Comparison of ENCODE assay signal across 8 cellular contexts in the genomic region with DNA sequence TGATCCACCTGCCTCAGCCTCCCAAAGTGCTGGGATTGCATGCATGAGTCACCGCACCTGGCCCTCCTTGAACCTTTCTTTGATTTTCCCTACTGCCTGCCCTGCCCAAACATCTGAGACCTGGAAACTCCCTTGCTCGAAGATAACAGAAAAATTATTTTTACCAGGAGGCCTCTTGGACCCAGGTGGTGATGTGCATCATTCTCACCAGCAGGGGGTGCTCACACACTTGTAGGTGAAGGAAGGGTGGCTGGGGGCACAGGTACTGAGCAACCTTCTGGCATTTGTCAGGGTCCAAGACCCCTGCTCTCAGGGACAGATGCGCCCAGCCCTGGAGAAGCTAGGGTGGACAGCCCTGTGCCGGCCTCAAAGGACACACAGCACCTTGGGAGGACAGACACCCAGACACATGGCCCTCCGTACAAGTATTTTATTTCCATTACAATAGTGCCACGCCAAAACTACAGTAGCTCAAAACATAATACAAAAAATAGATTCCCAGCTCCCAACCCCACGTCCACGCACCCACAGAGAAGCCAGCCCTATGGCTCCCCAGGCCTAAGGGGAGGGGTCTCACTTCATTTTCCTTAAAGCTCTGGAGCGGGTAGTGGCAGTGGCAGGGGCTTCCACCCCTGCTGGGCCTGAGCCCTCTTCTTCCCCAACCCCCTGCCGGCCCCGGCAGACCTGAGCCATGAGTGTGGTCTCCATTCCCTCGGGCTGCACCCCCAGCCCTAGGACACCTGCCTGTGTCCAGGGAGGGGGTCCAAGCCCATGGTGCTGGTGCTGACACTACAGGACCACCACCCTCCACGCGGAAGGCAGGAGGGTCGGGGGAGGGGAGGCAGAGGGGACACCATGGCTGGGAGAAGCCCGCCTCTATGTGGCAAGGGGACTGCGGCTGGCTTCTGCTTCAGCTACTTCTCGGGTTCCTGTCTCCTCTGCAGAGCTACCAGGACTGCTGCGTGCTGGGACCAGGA. TPM values are rescaled to one million over a fixed set of nuclear protein-coding genes. Genes with fewer than 3 reads are reported as not detected.
DNase-seq lines count a peak whose midpoint lies in the region; ATAC-seq and TF ChIP-seq lines count a peak whose summit lies in the region.

No MANE protein-coding gene starts in this region.

- H3K4me3 ChIP-seq in AG10803 (ENCODE audit: low read length), result no peak overlapping the region
- H3K4me3 ChIP-seq in SK-N-SH (ENCODE audit: low read depth in 2 of 2, low read length in 1 of 2), result no peak overlapping the region; a peak in 1 of 4 replicates
- H3K4me3 ChIP-seq in right cardiac atrium (ENCODE audit: low read length), result no peak overlapping the region

- no peak for TF ChIP-seq EP300 in SK-N-SH (IDR thresholded peaks at IDR 0.05; ENCODE audit: borderline replicate concordance in 1 of 2, low read depth in 1 of 2, low read length in 1 of 2)

- no peak overlapping the region for H3K4me2 ChIP-seq in SK-N-SH

- ATAC-seq in right cardiac atrium, result peak; percentile 12 to 18
- no peak for ATAC-seq in HG02938 (IDR thresholded peaks at IDR 0.05; ENCODE audit: unreplicated experiment)
- ATAC-seq in GM18519 (IDR thresholded peaks at IDR 0.05; ENCODE audit: low FRiP score, unreplicated experiment), result no peak

- no peak overlapping the region for H3K9ac ChIP-seq in SK-N-SH

- intact Hi-C loops in right cardiac atrium (cut with DNase I), result no loop called here

- H3K27me3 ChIP-seq in SK-N-SH (ENCODE audit: insufficient read depth) (no peaks in the 10 kb centered on the region), right cardiac atrium (ENCODE audit: control insufficient read depth, insufficient read depth) (no peaks in the 10 kb centered on the region)

- H3F3A ChIP-seq in SK-N-SH (replicated peaks; ENCODE audit: insufficient read depth), result peaks cover 7% of the 10 kb centered on the region

- WGBS in SK-N-SH (ENCODE audit: low lambda C conversion rate), result 85% methylated on average over 15 of the region's 19 CpGs
- 82% methylated on average over 19 of the region's 19 CpGs for WGBS in right cardiac atrium

- H3K27ac ChIP-seq in SK-N-SH (ENCODE audit: low read depth in 2 of 2, low read length in 1 of 2) (no peak overlapping the region; a peak in 1 of 4 replicates), right cardiac atrium (ENCODE audit: low read length) (no peak overlapping the region)

- DNase-seq in AG10803 (ENCODE audit: low read depth) (peak; percentile 24), H4 (ENCODE audit: low spot score) (peak; percentile 39), SK-N-SH (peak; percentile 67), right cardiac atrium (peak; percentile 52 to 81 (median 72))
- DNase-seq in activated naive CD4-positive, alpha-beta T cell treated with Interleukin-2 at 50 U/mL for 16 hours, result peak; percentile 73
- DNase-seq in stimulated activated CD4-positive, alpha-beta T cell treated with anti-CD3 and anti-CD28 coated beads, Interleukin-12 subunit alpha, Interleukin-12 subunit beta, amount 100 ng/mL, for 48 hours (ENCODE audit: low read depth in 2 of 3, low spot score in 1 of 3), result peak; percentile 47 to 72 (median 63)

- peaks cover 7 to 10% of the 10 kb centered on the region in 2 experiments for H3K36me3 ChIP-seq in SK-N-SH (replicated peaks in 1 of 2; ENCODE audit: control insufficient read depth in 1 of 2, insufficient read depth in 2 of 2, low read length in 1 of 2)

- TF ChIP-seq CTCF in AG10803 (conservative IDR thresholded peaks at IDR 0.05; ENCODE audit: low read length) (peak; percentile 73), SK-N-SH (IDR thresholded peaks at IDR 0.05) (peak; percentile 86)

- H3K79me2 ChIP-seq in SK-N-SH (ENCODE audit: insufficient read depth), result no peaks in the 10 kb centered on the region

- H3K4me1 ChIP-seq in SK-N-SH (ENCODE audit: control insufficient read depth in 1 of 2, insufficient read depth in 2 of 2, low read depth in 1 of 2, low read length in 1 of 2) (peaks cover 0 to 13% of the 10 kb centered on the region in 2 experiments; a peak in 1 of 4 replicates), right cardiac atrium (ENCODE audit: control insufficient read depth, insufficient read depth, low read length) (no peaks in the 10 kb centered on the region)

- no peaks in the 10 kb centered on the region for H4K20me1 ChIP-seq in SK-N-SH (ENCODE audit: insufficient read depth)

- TF ChIP-seq RAD21 in SK-N-SH (IDR thresholded peaks at IDR 0.05; ENCODE audit: low read length), result peak; percentile 52

- POLR2A ChIA-PET in SK-N-SH (lab: Yijun Ruan, JAX), result no interaction called here

- CTCF ChIA-PET in SK-N-SH (lab: Yijun Ruan, JAX), result interaction anchor here (0.6 to 7.5 kb wide), 38 partner anchors 8 to 520 kb away, joined by 3 to 76 read pairs (median 4); no protein-coding TSS in a partner anchor

- no peak overlapping the region for H2AFZ ChIP-seq in SK-N-SH (ENCODE audit: low read depth)

- H3K9me3 ChIP-seq in SK-N-SH, result no peaks in the 10 kb centered on the region
- H3K9me3 ChIP-seq in right cardiac atrium (ENCODE audit: control insufficient read depth, low read length), result no peaks in the 10 kb centered on the region

- no peaks in the 10 kb centered on the region for H3K9me2 ChIP-seq in SK-N-SH

TF ChIP-seq in SK-N-SH, 30 proteins besides CTCF, POLR2A, EP300 and RAD21:
- TF ChIP-seq RCOR1 (IDR thresholded peaks at IDR 0.05; ENCODE audit: low read length), result no peak
- no peak for TF ChIP-seq YY1 (IDR thresholded peaks at IDR 0.05; ENCODE audit: low read depth)
- TF ChIP-seq MEF2A (IDR thresholded peaks at IDR 0.05; ENCODE audit: borderline replicate concordance, low read depth), result no peak
- no peak for TF ChIP-seq FOSL2 (IDR thresholded peaks at IDR 0.05; ENCODE audit: borderline replicate concordance, low read depth)
- TF ChIP-seq POLR2AphosphoS5 (IDR thresholded peaks at IDR 0.05; ENCODE audit: low read depth, low read length), result no peak
- no peak for TF ChIP-seq GABPA (IDR thresholded peaks at IDR 0.05; ENCODE audit: low read depth)
- peak; percentile 29; the same call in 1 of the 2 replicates for TF ChIP-seq SMC3 (IDR thresholded peaks at IDR 0.05; ENCODE audit: low read depth, low read length)
- TF ChIP-seq, protein P1, sequence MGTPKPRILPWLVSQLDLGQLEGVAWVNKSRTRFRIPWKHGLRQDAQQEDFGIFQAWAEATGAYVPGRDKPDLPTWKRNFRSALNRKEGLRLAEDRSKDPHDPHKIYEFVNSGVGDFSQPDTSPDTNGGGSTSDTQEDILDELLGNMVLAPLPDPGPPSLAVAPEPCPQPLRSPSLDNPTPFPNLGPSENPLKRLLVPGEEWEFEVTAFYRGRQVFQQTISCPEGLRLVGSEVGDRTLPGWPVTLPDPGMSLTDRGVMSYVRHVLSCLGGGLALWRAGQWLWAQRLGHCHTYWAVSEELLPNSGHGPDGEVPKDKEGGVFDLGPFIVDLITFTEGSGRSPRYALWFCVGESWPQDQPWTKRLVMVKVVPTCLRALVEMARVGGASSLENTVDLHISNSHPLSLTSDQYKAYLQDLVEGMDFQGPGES (IDR thresholded peaks at IDR 0.05; ENCODE audit: low read depth, low read length), result no peak

RNA-seq across cellular contexts. Expression of a gene that starts 40.4 kb away (rescaled TPM):
- total RNA-seq in H4 (2014; rRNA removed; shearing (Covaris generic)), result 14.5 and 22.6 TPM in 2 replicates
- 32.0 and 40.3 TPM in 2 replicates for polyA plus RNA-seq in SK-N-SH (2012; rRNA removed)
- 37.3 and 41.3 TPM in 2 replicates for polyA plus RNA-seq in SK-N-SH (2012; cell fraction: cytosol; rRNA removed)
- polyA plus RNA-seq in SK-N-SH (2012; cell fraction: nucleus; rRNA removed), result 37.4 and 68.6 TPM in 2 replicates
- 10 to 100 TPM; 36.3 to 48.5 (median 43.6) TPM for total RNA-seq in right cardiac atrium
- polyA plus RNA-seq in right cardiac atrium, result 17.9 TPM

Comparison
In these comparisons a context has a peak if more than half of its experiments do, and no peak if none do; other contexts are left out.
1. ATAC-seq: peak in right cardiac atrium (2 of 2); none in HG02938 (single experiment) and GM18519 (single experiment).
2. Peak in every context shown above with its lines, with median percentiles within 50 percentile points of each other: DNase-seq.